8 cellular contexts compared by ENCODE assay signal in the genomic region with DNA sequence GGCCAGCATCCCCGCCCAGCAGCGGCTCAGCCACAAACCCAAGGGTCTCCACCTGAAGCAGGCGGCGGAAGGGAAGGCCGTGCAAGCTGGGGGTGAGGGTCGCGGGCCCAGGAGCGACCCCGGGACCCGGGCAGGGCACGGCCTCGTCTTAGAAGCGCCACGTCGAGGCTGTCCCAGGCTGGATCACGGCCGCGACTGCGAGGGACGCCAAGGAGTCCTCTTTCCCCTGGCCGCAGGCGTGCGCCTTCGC. TPM values are rescaled to one million over a fixed set of nuclear protein-coding genes. Genes with fewer than 3 reads are reported as not detected.
DNase-seq lines count a peak whose midpoint lies in the region; ATAC-seq and TF ChIP-seq lines count a peak whose summit lies in the region.

No MANE protein-coding gene starts in this region.

- peak; percentile 18; the same call in 1 of the 2 replicates for TF ChIP-seq CTCF in 22Rv1 (IDR thresholded peaks at IDR 0.05)
- TF ChIP-seq CTCF in brain microvascular endothelial cell (IDR thresholded peaks at IDR 0.05; ENCODE audit: low read depth, low read length, missing control alignments) = no peak

- intact Hi-C loops in aorta (cut with DNase I) = loop anchor here in 1 of 2 donors (2.0 to 5.0 kb wide), 2 partner anchors 74 to 88 kb away; partner anchors contain the start of gene ABCA3

- H3K14ac ChIP-seq in mesenchymal stem cell (ENCODE audit: low read length in 2 of 2) = peak overlapping the region in 1 of 2 experiments; percentile 95

- ATAC-seq in HG02759 (IDR thresholded peaks at IDR 0.05; ENCODE audit: unreplicated experiment) (peak; percentile 24), aorta (ENCODE audit: low FRiP score) (peak; percentile 71), GM18520 (IDR thresholded peaks at IDR 0.05; ENCODE audit: unreplicated experiment) (no peak)

- H3K4me3 ChIP-seq in brain microvascular endothelial cell (ENCODE audit: low read depth, low read length) = peak overlapping the region; percentile 70
- H3K4me3 ChIP-seq in mesenchymal stem cell (ENCODE audit: insufficient read depth in 1 of 2, low read depth in 1 of 2, low read length in 2 of 2) = peak overlapping the region; percentile 82 to 93
- peak overlapping the region; percentile 16 to 54 for H3K4me3 ChIP-seq in aorta (ENCODE audit: low read length in 2 of 2)

- H3K27me3 ChIP-seq in brain microvascular endothelial cell (replicated peaks) = no peaks in the 10 kb centered on the region
- no peaks in the 10 kb centered on the region for H3K27me3 ChIP-seq in mesenchymal stem cell (ENCODE audit: control insufficient read depth in 1 of 2, insufficient read depth in 1 of 2, low read length in 2 of 2)
- H3K27me3 ChIP-seq in aorta (ENCODE audit: control insufficient read depth in 1 of 2, insufficient read depth in 2 of 2, low read length in 1 of 2) = no peaks in the 10 kb centered on the region

- H2BK5ac ChIP-seq in mesenchymal stem cell (ENCODE audit: low read depth, low read length, poor library complexity, severe bottlenecking) = no peak overlapping the region

- DNase-seq in brain microvascular endothelial cell (peak; percentile 11), mesenchymal stem cell (no peak), aorta (no peak), NCI-H1048 (lab: John Stamatoyannopoulos, UW) (no peak), GF-D8 (lab: John Stamatoyannopoulos, UW) (no peak)

- peak overlapping the region; percentile 80 for H2AFZ ChIP-seq in mesenchymal stem cell (ENCODE audit: low read depth, low read length)

- H3K18ac ChIP-seq in mesenchymal stem cell (ENCODE audit: low read depth in 1 of 2, low read length in 2 of 2) = peak overlapping the region; percentile 81 to 97

- H3K4me2 ChIP-seq in mesenchymal stem cell (ENCODE audit: low read length, poor library complexity, severe bottlenecking) = peak overlapping the region; percentile 64

- H3K9me3 ChIP-seq in mesenchymal stem cell (ENCODE audit: control insufficient read depth, low read length) = no peaks in the 10 kb centered on the region
- no peaks in the 10 kb centered on the region for H3K9me3 ChIP-seq in aorta (ENCODE audit: control insufficient read depth, low read length)

- H2BK12ac ChIP-seq in mesenchymal stem cell (ENCODE audit: low read length in 2 of 2) = peak overlapping the region; percentile 33 to 54

- peak overlapping the region; percentile 8 to 73 for H3K4ac ChIP-seq in mesenchymal stem cell (ENCODE audit: low read depth in 1 of 2, low read length in 2 of 2)

- H3K79me1 ChIP-seq in mesenchymal stem cell (replicated peaks; ENCODE audit: low read length, poor library complexity, severe bottlenecking) = peaks cover 24% of the 10 kb centered on the region

- H2BK15ac ChIP-seq in mesenchymal stem cell (ENCODE audit: low read depth, poor library complexity, severe bottlenecking) = peak overlapping the region; percentile 12

- peak overlapping the region; percentile 75 for H3K27ac ChIP-seq in 22Rv1
- peak overlapping the region; percentile 22 for H3K27ac ChIP-seq in brain microvascular endothelial cell
- H3K27ac ChIP-seq in mesenchymal stem cell (ENCODE audit: low read length, poor library complexity, severe bottlenecking) = no peak overlapping the region
- H3K27ac ChIP-seq in aorta (ENCODE audit: low read depth in 1 of 2, low read length in 2 of 2) = no peak overlapping the region

- no peak overlapping the region for H2BK120ac ChIP-seq in mesenchymal stem cell (ENCODE audit: low read depth, low read length)

- H4K91ac ChIP-seq in mesenchymal stem cell (ENCODE audit: low read length) = peak overlapping the region; percentile 9

- peak overlapping the region; percentile 85 for H3K9ac ChIP-seq in mesenchymal stem cell (ENCODE audit: low read length)

- peaks cover 15% of the 10 kb centered on the region for H3K4me1 ChIP-seq in mesenchymal stem cell (ENCODE audit: control insufficient read depth, insufficient read depth, low read depth, low read length)
- H3K4me1 ChIP-seq in aorta (ENCODE audit: control insufficient read depth in 1 of 2, insufficient read depth in 2 of 2, low read length in 2 of 2) = no peaks in the 10 kb centered on the region

- H3K36me3 ChIP-seq in brain microvascular endothelial cell (replicated peaks) (peaks cover 6% of the 10 kb centered on the region), mesenchymal stem cell (ENCODE audit: control insufficient read depth in 1 of 2, insufficient read depth in 2 of 2, low read depth in 1 of 2, low read length in 2 of 2) (peaks cover 14 to 16% of the 10 kb centered on the region in 2 experiments), aorta (ENCODE audit: control insufficient read depth in 1 of 2, insufficient read depth in 2 of 2, low read length in 1 of 2) (no peaks in the 10 kb centered on the region)

- WGBS in mesenchymal stem cell = 3% methylated on average over 12 of the region's 24 CpGs
- 0% methylated on average over 9 to 24 of the region's 24 CpGs for WGBS in aorta, 2 donors

- in situ Hi-C loops in brain microvascular endothelial cell (cut with HindIII; ENCODE audit: low pct_ligation_motif_present, low sequenced_read_pairs) = no loop called here

- H3K23ac ChIP-seq in mesenchymal stem cell (ENCODE audit: low read length in 2 of 2) = peak overlapping the region in 1 of 2 experiments; percentile 6

- no peak overlapping the region for H2AK5ac ChIP-seq in mesenchymal stem cell (ENCODE audit: low read length, severe bottlenecking)

- H4K8ac ChIP-seq in mesenchymal stem cell (ENCODE audit: low read length) = peak overlapping the region; percentile 83

RNA-seq across cellular contexts. Expression of gene CCNF, which starts 0.5 kb away (rescaled TPM):
- 2.7 TPM for polyA plus RNA-seq in mesenchymal stem cell (2013, experiment 1 of 2)
- 2.7 TPM for polyA plus RNA-seq in mesenchymal stem cell (2013, experiment 2 of 2)
- total RNA-seq in aorta = 1 to 10 TPM in 1 of 2 donors, under 1 TPM in 1; 0.91 to 3.6 TPM
- under 1 TPM; 0.33 to 0.75 TPM for polyA plus RNA-seq in aorta

RNA-seq across cellular contexts. Expression of gene TEDC2, which starts 31.2 kb away (rescaled TPM):
- polyA plus RNA-seq in mesenchymal stem cell (2013, experiment 1 of 2) = 3.4 TPM
- 3.5 TPM for polyA plus RNA-seq in mesenchymal stem cell (2013, experiment 2 of 2)
- under 1 TPM; 0.62 to 0.84 TPM for total RNA-seq in aorta
- 1 to 10 TPM in 1 of 2 donors, under 1 TPM in 1; 0.38 to 1.6 TPM for polyA plus RNA-seq in aorta

RNA-seq across cellular contexts. Expression of gene NTN3, which starts 42.4 kb away (rescaled TPM):
- polyA plus RNA-seq in mesenchymal stem cell (2013, experiment 1 of 2) = 0.14 TPM
- 0.15 TPM for polyA plus RNA-seq in mesenchymal stem cell (2013, experiment 2 of 2)
- under 1 TPM in 1 of 2 donors, not detected in 1; 0.42 TPM for total RNA-seq in aorta
- not detected for polyA plus RNA-seq in aorta

RNA-seq across cellular contexts. Expression of gene TBC1D24, which starts 46.2 kb away (rescaled TPM):
- polyA plus RNA-seq in mesenchymal stem cell (2013, experiment 1 of 2) = 4.9 TPM
- 4.1 TPM for polyA plus RNA-seq in mesenchymal stem cell (2013, experiment 2 of 2)
- 10 to 100 TPM in 1 of 2 donors, 1 to 10 TPM in 1; 6.9 to 15.6 TPM for total RNA-seq in aorta
- polyA plus RNA-seq in aorta = 1 to 10 TPM in 1 of 2 donors, under 1 TPM in 1; 0.38 to 3.0 TPM

Comparison
In these comparisons a context has a peak if more than half of its experiments do, and no peak if none do; other contexts are left out.
1. H3K27ac ChIP-seq: peak in 22Rv1 (single experiment) and brain microvascular endothelial cell (single experiment); none in mesenchymal stem cell (single experiment) and aorta (0 of 2).
2. H3K4me3 ChIP-seq: peak in every context shown above with its lines; median percentile 88 in mesenchymal stem cell; 70 in brain microvascular endothelial cell; 35 in aorta.